ENCODE assay signal across 26 cellular contexts in genomic region chr10:122780391-122780790, GRCh38.
DNase-seq lines count a peak whose midpoint lies in the region; ATAC-seq and TF ChIP-seq lines count a peak whose summit lies in the region.
"Had no signal": no experiment of that assay in that cellular context is flagged by ENCODE, and none has a peak within 500 bp of the region (broad histone marks: within the 10 kb centered on the region; RNA-seq: fewer than 3 reads in every experiment).

No MANE protein-coding gene starts in this region.

- BruUV-seq in MCF 10A (replicated peaks; lab: Mats Ljungman, UMichigan): no TSS peak

- no peak overlapping the region for H3K4me3 Mint-ChIP-seq in MCF 10A (ENCODE audit: unreplicated experiment)
- H3K4me3 Mint-ChIP-seq in stimulated activated effector memory CD8-positive, alpha-beta T cell treated with anti-CD3 and anti-CD28 coated beads, Interleukin-12 subunit alpha, Interleukin-12 subunit beta, amount 100 ng/mL, for 72 hours: no peak overlapping the region
- H3K4me3 Mint-ChIP-seq: activated B cell treated with CpG ODN at 0.5 μM for 24 hours, memory B cell, nephron had no signal

- H3K4me3 ChIP-seq in breast epithelium: no peak overlapping the region
- H3K4me3 ChIP-seq: BLaER1 treated with 17β-estradiol and CSF1 and Interleukin-3, amounts not matched to agents 10 nM and 100 nM; GM12878; smooth muscle cell; suprapubic skin had no signal

- POLR2A ChIA-PET in MCF 10A (lab: Yijun Ruan, JAX): no interaction called here

- TF ChIP-seq POLR2A in breast epithelium (IDR thresholded peaks at IDR 0.05): no peak

- no peaks in the 10 kb centered on the region for H3K36me3 ChIP-seq in breast epithelium
- H3K36me3 ChIP-seq: BLaER1 treated with 17β-estradiol and CSF1 and Interleukin-3, amounts not matched to agents 10 nM and 100 nM; suprapubic skin had no signal

- H3K36me3 Mint-ChIP-seq in MCF 10A (ENCODE audit: insufficient read depth, unreplicated experiment): peaks cover 2% of the 10 kb centered on the region
- H3K36me3 Mint-ChIP-seq in stimulated activated effector memory CD8-positive, alpha-beta T cell treated with anti-CD3 and anti-CD28 coated beads, Interleukin-12 subunit alpha, Interleukin-12 subunit beta, amount 100 ng/mL, for 72 hours: no peaks in the 10 kb centered on the region
- H3K36me3 Mint-ChIP-seq: memory B cell had no signal

- no peaks in the 10 kb centered on the region for H3K9me3 Mint-ChIP-seq in MCF 10A (ENCODE audit: unreplicated experiment)
- no peaks in the 10 kb centered on the region for H3K9me3 Mint-ChIP-seq in stimulated activated effector memory CD8-positive, alpha-beta T cell treated with anti-CD3 and anti-CD28 coated beads, Interleukin-12 subunit alpha, Interleukin-12 subunit beta, amount 100 ng/mL, for 72 hours
- H3K9me3 Mint-ChIP-seq: activated B cell treated with CpG ODN at 0.5 μM for 24 hours, memory B cell, nephron had no signal

- CTCF ChIA-PET in MCF 10A (lab: Yijun Ruan, JAX): no interaction called here

- peaks cover 0 to 17% of the 10 kb centered on the region in 2 donors for H3K27me3 ChIP-seq in breast epithelium
- H3K27me3 ChIP-seq in foreskin keratinocyte: peaks cover 7% of the 10 kb centered on the region
- H3K27me3 ChIP-seq: BLaER1 treated with 17β-estradiol and CSF1 and Interleukin-3, amounts not matched to agents 10 nM and 100 nM had no signal

- H3K27ac ChIP-seq in breast epithelium (no peak overlapping the region), foreskin keratinocyte (no peak overlapping the region)
- H3K27ac ChIP-seq: 22Rv1; BLaER1 treated with 17β-estradiol and CSF1 and Interleukin-3, amounts not matched to agents 10 nM and 100 nM; suprapubic skin had no signal

- TF ChIP-seq CTCF in MCF 10A (IDR thresholded peaks at IDR 0.05; ENCODE audit: unreplicated experiment) (no peak), breast epithelium (IDR thresholded peaks at IDR 0.05) (no peak), foreskin keratinocyte (conservative IDR thresholded peaks at IDR 0.05) (no peak)

- H3K4me1 ChIP-seq in breast epithelium (no peaks in the 10 kb centered on the region), foreskin keratinocyte (no peaks in the 10 kb centered on the region)
- H3K4me1 ChIP-seq: BLaER1 treated with 17β-estradiol and CSF1 and Interleukin-3, amounts not matched to agents 10 nM and 100 nM; suprapubic skin had no signal

- no peaks in the 10 kb centered on the region for H3K4me1 Mint-ChIP-seq in MCF 10A (ENCODE audit: insufficient read depth, unreplicated experiment)
- H3K4me1 Mint-ChIP-seq in stimulated activated effector memory CD8-positive, alpha-beta T cell treated with anti-CD3 and anti-CD28 coated beads, Interleukin-12 subunit alpha, Interleukin-12 subunit beta, amount 100 ng/mL, for 72 hours: no peaks in the 10 kb centered on the region
- H3K4me1 Mint-ChIP-seq: activated B cell treated with CpG ODN at 0.5 μM for 24 hours, memory B cell, nephron had no signal

- intact Hi-C loops in MCF 10A (cut with micrococcal nuclease) (no loop called here), breast epithelium (cut with DNase I; ENCODE audit: low total_unique reads) (no loop called here)

- peak; percentile 39 for DNase-seq in MCF 10A (ENCODE audit: unreplicated experiment)
- no peak for DNase-seq in breast epithelium (ENCODE audit: low spot score in 2 of 2)
- DNase-seq in foreskin keratinocyte: peak; percentile 22 to 66
- DNase-seq in stimulated activated effector memory CD8-positive, alpha-beta T cell treated with anti-CD3 and anti-CD28 coated beads, Interleukin-12 subunit alpha, Interleukin-12 subunit beta, amount 100 ng/mL, for 72 hours (ENCODE audit: low spot score in 2 of 2): no peak
- DNase-seq in SIG-M5 (lab: John Stamatoyannopoulos, UW): no peak
- DNase-seq in left lobe of liver (ENCODE audit: low spot score): no peak
- DNase-seq: activated B cell treated with CpG ODN at 0.5 μM for 24 hours; caudate nucleus; GDM1; head of caudate nucleus; islet precursor cell; NCI-H1694 treated with DMSO at 0.1 percent for 48 hours; NCI-H345; stimulated activated CD4-positive, alpha-beta T cell treated with anti-CD3 and anti-CD28 coated beads, Interleukin-4, amount 100 ng/mL, for 24 hours; T-helper 1 cell had no signal

- no peak overlapping the region for H3K27ac Mint-ChIP-seq in MCF 10A (ENCODE audit: low read depth, unreplicated experiment)
- H3K27ac Mint-ChIP-seq in stimulated activated effector memory CD8-positive, alpha-beta T cell treated with anti-CD3 and anti-CD28 coated beads, Interleukin-12 subunit alpha, Interleukin-12 subunit beta, amount 100 ng/mL, for 72 hours: no peak overlapping the region
- H3K27ac Mint-ChIP-seq: activated B cell treated with CpG ODN at 0.5 μM for 24 hours, memory B cell, nephron had no signal

- ATAC-seq in SK-N-SH treated with all-trans-retinoic acid at 6 μM for 48 hours: peak; percentile 69; the same call in 2 of the 3 replicates
- peak; percentile 60 for ATAC-seq in foreskin keratinocyte
- ATAC-seq in stimulated activated effector memory CD8-positive, alpha-beta T cell treated with anti-CD3 and anti-CD28 coated beads, Interleukin-12 subunit alpha, Interleukin-12 subunit beta, amount 100 ng/mL, for 72 hours: no peak
- no peak for ATAC-seq in HG02588 (IDR thresholded peaks at IDR 0.05; ENCODE audit: unreplicated experiment)
- no peak for ATAC-seq in left lobe of liver
- ATAC-seq: esophagus mucosa, GM12878, Right ventricle myocardium inferior had no signal

- peaks cover 65% of the 10 kb centered on the region for H3K27me3 Mint-ChIP-seq in MCF 10A (ENCODE audit: insufficient read depth, unreplicated experiment)
- H3K27me3 Mint-ChIP-seq: activated B cell treated with CpG ODN at 0.5 μM for 24 hours had no signal

- no peaks in the 10 kb centered on the region for H3K9me3 ChIP-seq in breast epithelium
- H3K9me3 ChIP-seq: BLaER1 treated with 17β-estradiol and CSF1 and Interleukin-3, amounts not matched to agents 10 nM and 100 nM; suprapubic skin had no signal

TF ChIP-seq in SK-N-SH treated with all-trans-retinoic acid at 6 μM for 48 hours, 23 proteins besides CTCF, POLR2A, EP300 and RAD21:
- TF ChIP-seq TOX (CRISPR knock-in tag; IDR thresholded peaks at IDR 0.05; ENCODE audit: borderline replicate concordance): no peak
- TF ChIP-seq ARNTL (CRISPR knock-in tag; IDR thresholded peaks at IDR 0.05; ENCODE audit: borderline replicate concordance, low read depth): no peak
- TF ChIP-seq SNAI2 (CRISPR knock-in tag; IDR thresholded peaks at IDR 0.05): no peak
- no peak for TF ChIP-seq PPARA (CRISPR knock-in tag; IDR thresholded peaks at IDR 0.05; ENCODE audit: borderline replicate concordance)
- no peak for TF ChIP-seq POU6F1 (CRISPR knock-in tag; IDR thresholded peaks at IDR 0.05; ENCODE audit: borderline replicate concordance, low read depth)
- TF ChIP-seq CSRNP3 (CRISPR knock-in tag; IDR thresholded peaks at IDR 0.05): no peak
- TF ChIP-seq ZNF70 (CRISPR knock-in tag; IDR thresholded peaks at IDR 0.05): no peak
TF ChIP-seq in SK-N-SH treated with all-trans-retinoic acid at 6 μM for 48 hours: peak in this region for 0.

Comparison
In these comparisons a context has a peak if more than half of its experiments do, and no peak if none do; other contexts are left out.
1. DNase-seq: peak in MCF 10A (single experiment) and foreskin keratinocyte (2 of 2); none in breast epithelium (0 of 2), stimulated activated effector memory CD8-positive, alpha-beta T cell treated with anti-CD3 and anti-CD28 coated beads, Interleukin-12 subunit alpha, Interleukin-12 subunit beta, amount 100 ng/mL, for 72 hours (0 of 2), SIG-M5 (single experiment) and left lobe of liver (single experiment).
2. ATAC-seq: peak in SK-N-SH treated with all-trans-retinoic acid at 6 μM for 48 hours (single experiment) and foreskin keratinocyte (single experiment); none in stimulated activated effector memory CD8-positive, alpha-beta T cell treated with anti-CD3 and anti-CD28 coated beads, Interleukin-12 subunit alpha, Interleukin-12 subunit beta, amount 100 ng/mL, for 72 hours (single experiment), HG02588 (single experiment) and left lobe of liver (single experiment).